In genomic region chr6:149031545-149032317, GRCh38 we compare ENCODE assay signal across 8 cellular contexts.
DNase-seq lines count a peak whose midpoint lies in the region; ATAC-seq and TF ChIP-seq lines count a peak whose summit lies in the region.

No MANE protein-coding gene starts in this region.

- no peaks in the 10 kb centered on the region for H3K9me3 ChIP-seq in tibial nerve

- 83 to 87% methylated on average over 16 of the region's 16 CpGs for WGBS in tibial nerve, 2 donors

- H3K36me3 ChIP-seq in tibial nerve = peaks cover 0 to 6% (median 0%) of the 10 kb centered on the region in 3 donors

- no peak overlapping the region for H3K4me3 ChIP-seq in tibial nerve

- H3K27ac ChIP-seq in tibial nerve = peak overlapping the region in 3 of 4 donors; percentile 36 to 70 (median 66)

- peak; percentile 4 for ATAC-seq in GM18502 (IDR thresholded peaks at IDR 0.05; ENCODE audit: poor library complexity, unreplicated experiment)
- ATAC-seq in HG02623 (IDR thresholded peaks at IDR 0.05; ENCODE audit: unreplicated experiment) = no peak

- TF ChIP-seq POLR2A in tibial nerve (IDR thresholded peaks at IDR 0.05) = no peak

- peaks cover 0 to 28% (median 6%) of the 10 kb centered on the region in 4 donors for H3K4me1 ChIP-seq in tibial nerve

- DNase-seq in HS-27A (ENCODE audit: low read depth) (peak; percentile 84), kidney tubule cell (ENCODE audit: low spot score) (peak; percentile 74), tibial nerve (ENCODE audit: low spot score in 2 of 2) (no peak), SHP77 treated with DMSO at 0.1 percent for 48 hours (lab: John Stamatoyannopoulos, UW) (no peak), superior temporal gyrus (ENCODE audit: extremely low spot score) (no peak)
- DNase-seq in activated T-cell treated with anti-CD3 and anti-CD28 coated beads, Interleukin-2, amount 50 U/mL, for 1 hour = peak; percentile 29

- H3K27me3 ChIP-seq in tibial nerve = no peaks in the 10 kb centered on the region

- TF ChIP-seq EP300 in tibial nerve (IDR thresholded peaks at IDR 0.05) = no peak

- TF ChIP-seq CTCF in tibial nerve (IDR thresholded peaks at IDR 0.05) = no peak

Comparison
In these comparisons a context has a peak if more than half of its experiments do, and no peak if none do; other contexts are left out.
1. DNase-seq: peak in HS-27A (single experiment), activated T-cell treated with anti-CD3 and anti-CD28 coated beads, Interleukin-2, amount 50 U/mL, for 1 hour (single experiment) and kidney tubule cell (single experiment); none in tibial nerve (0 of 2), SHP77 treated with DMSO at 0.1 percent for 48 hours (single experiment) and superior temporal gyrus (single experiment).